In genomic region chr3:52013802-52014598, GRCh38 we compare ENCODE assay signal across 27 cellular contexts. TPM values are rescaled to one million over a fixed set of nuclear protein-coding genes. Genes with fewer than 3 reads are reported as not detected.
DNase-seq lines count a peak whose midpoint lies in the region; FAIRE-seq and TF ChIP-seq lines count a peak whose summit lies in the region.
"Had no signal": no experiment of that assay in that cellular context is flagged by ENCODE, and none has a peak within 500 bp of the region (broad histone marks: within the 10 kb centered on the region; RNA-seq: fewer than 3 reads in every experiment).

No MANE protein-coding gene starts in this region.

- H4K20me1 ChIP-seq in BLaER1 (no peaks in the 10 kb centered on the region), astrocyte (ENCODE audit: insufficient read depth, low read length) (no peaks in the 10 kb centered on the region)

- peaks cover 2% of the 10 kb centered on the region for H3K27me3 Mint-ChIP-seq in astrocyte (ENCODE audit: low read depth, unreplicated experiment)
- H3K27me3 Mint-ChIP-seq: CD4-positive, CD25-positive, alpha-beta regulatory T cell had no signal

- H4K8ac ChIP-seq in neuronal stem cell (ENCODE audit: low read depth, low read length), result no peak overlapping the region

- H3K9me3 Mint-ChIP-seq in astrocyte (ENCODE audit: unreplicated experiment), result no peaks in the 10 kb centered on the region
- H3K9me3 Mint-ChIP-seq: activated CD4-positive, alpha-beta T cell treated with anti-CD3 and anti-CD28 coated beads, Interleukin-2, amount 10 ng/mL, durations not matched to agents 7 days and 5 days; activated T-cell treated with anti-CD3 and anti-CD28 coated beads, Interleukin-2, amount 50 U/mL, for 72 hours; nephron progenitor cell had no signal

- no peak overlapping the region for H2BK15ac ChIP-seq in neuronal stem cell (ENCODE audit: low read length)

- peaks cover 3% of the 10 kb centered on the region for H3K4me1 Mint-ChIP-seq in astrocyte (ENCODE audit: low read depth, unreplicated experiment)
- H3K4me1 Mint-ChIP-seq: activated CD4-positive, alpha-beta T cell treated with anti-CD3 and anti-CD28 coated beads, Interleukin-2, amount 10 ng/mL, durations not matched to agents 7 days and 5 days had no signal

- WGBS in neuronal stem cell (ENCODE audit: extremely low coverage in 2 of 2, insufficient read length in 2 of 2, insufficient replicate concordance in 1 of 2), 2 donors, result no CpG with 5 or more reads among the region's 6 CpGs
- 50 to 92% (median 74%) methylated on average over 1 to 6 of the region's 6 CpGs for WGBS in spleen, 5 donors

- H2AFZ ChIP-seq in astrocyte (ENCODE audit: low read depth, low read length) (no peak overlapping the region), neuronal stem cell (ENCODE audit: low read length) (peak overlapping the region; percentile 52)

- no peaks in the 10 kb centered on the region for H3K79me1 ChIP-seq in neuronal stem cell (ENCODE audit: low read depth, low read length)

- intact Hi-C loops in spleen (cut with DNase I; ENCODE audit: low total_unique reads), result no loop called here

- H3K36me3 ChIP-seq in BLaER1 (no peaks in the 10 kb centered on the region), astrocyte (ENCODE audit: insufficient read depth, low read length) (no peaks in the 10 kb centered on the region), neuronal stem cell (replicated peaks in 1 of 2; ENCODE audit: control insufficient read depth in 2 of 2, insufficient read depth in 2 of 2, low read length in 2 of 2) (no peaks in the 10 kb centered on the region), spleen (no peaks in the 10 kb centered on the region)
- H3K36me3 ChIP-seq: HAP-1, heart left ventricle, lower lobe of right lung, pancreas, vagina had no signal

- H3K9ac ChIP-seq in BLaER1 (no peak overlapping the region), astrocyte (ENCODE audit: low read length) (no peak overlapping the region), neuronal stem cell (ENCODE audit: low read depth, low read length, poor library complexity) (no peak overlapping the region)

- no peaks in the 10 kb centered on the region for H3K36me3 Mint-ChIP-seq in astrocyte (ENCODE audit: low read depth, unreplicated experiment)
- H3K36me3 Mint-ChIP-seq: CD4-positive, CD25-positive, alpha-beta regulatory T cell had no signal

- H4K91ac ChIP-seq in neuronal stem cell (ENCODE audit: low read depth, low read length, poor library complexity), result no peak overlapping the region

- no peak overlapping the region for H3K4me3 ChIP-seq in BLaER1
- no peak overlapping the region for H3K4me3 ChIP-seq in GM12875 (ENCODE audit: low read depth, low read length)
- H3K4me3 ChIP-seq in astrocyte (ENCODE audit: insufficient read depth, low read depth, low read length), result no peak overlapping the region
- H3K4me3 ChIP-seq in neuronal stem cell (ENCODE audit: low read length in 2 of 2), result no peak overlapping the region
- H3K4me3 ChIP-seq in spleen, result no peak overlapping the region
- H3K4me3 ChIP-seq: coronary artery, HAP-1, heart left ventricle, lower lobe of right lung, pancreas, vagina had no signal

- H3K27me3 ChIP-seq in BLaER1 (no peaks in the 10 kb centered on the region), astrocyte (ENCODE audit: insufficient read depth, low read length) (no peaks in the 10 kb centered on the region), neuronal stem cell (ENCODE audit: control insufficient read depth in 3 of 3, insufficient read depth in 3 of 3, low read depth in 1 of 3, low read length in 3 of 3) (no peaks in the 10 kb centered on the region), spleen (replicated peaks in 1 of 7) (no peaks in the 10 kb centered on the region)
- H3K27me3 ChIP-seq: heart left ventricle, pancreas, vagina had no signal

- H3K4ac ChIP-seq in neuronal stem cell (ENCODE audit: low read length), result no peak overlapping the region

- H3K79me2 ChIP-seq in astrocyte (ENCODE audit: insufficient read depth, low read length), result no peaks in the 10 kb centered on the region

- no peak for TF ChIP-seq POLR2A in spleen (IDR thresholded peaks at IDR 0.05)
- no peak for TF ChIP-seq POLR2A in GM12892 (IDR thresholded peaks at IDR 0.05; ENCODE audit: low read depth, low read length)

- H3K4me2 ChIP-seq in BLaER1, result peak overlapping the region; percentile 93
- H3K4me2 ChIP-seq in astrocyte (ENCODE audit: low read length), result no peak overlapping the region
- no peak overlapping the region for H3K4me2 ChIP-seq in neuronal stem cell (ENCODE audit: insufficient read depth, low read length, poor library complexity, severe bottlenecking)

- no peak overlapping the region for H2BK5ac ChIP-seq in neuronal stem cell (ENCODE audit: low read length)

- no peak overlapping the region for H3K4me3 Mint-ChIP-seq in astrocyte (ENCODE audit: unreplicated experiment)
- H3K4me3 Mint-ChIP-seq: activated CD4-positive, alpha-beta T cell treated with anti-CD3 and anti-CD28 coated beads, Interleukin-2, amount 10 ng/mL, durations not matched to agents 7 days and 5 days; activated T-cell treated with anti-CD3 and anti-CD28 coated beads, Interleukin-2, amount 50 U/mL, for 72 hours; CD4-positive, CD25-positive, alpha-beta regulatory T cell; nephron progenitor cell had no signal

- H3K9me3 ChIP-seq in BLaER1 (no peaks in the 10 kb centered on the region), astrocyte (ENCODE audit: insufficient read depth, low read depth, low read length) (no peaks in the 10 kb centered on the region), neuronal stem cell (replicated peaks in 1 of 2; ENCODE audit: control insufficient read depth in 2 of 2, insufficient read depth in 1 of 2, low read depth in 1 of 2, low read length in 2 of 2) (no peaks in the 10 kb centered on the region), spleen (no peaks in the 10 kb centered on the region)
- H3K9me3 ChIP-seq: HAP-1, heart left ventricle, lower lobe of right lung, pancreas, vagina had no signal

- H3K4me1 ChIP-seq in BLaER1 (peaks cover 64% of the 10 kb centered on the region), astrocyte (ENCODE audit: insufficient read depth, low read length) (no peaks in the 10 kb centered on the region), neuronal stem cell (ENCODE audit: control insufficient read depth in 2 of 2, insufficient read depth in 1 of 2, low read depth in 1 of 2, low read length in 2 of 2) (peaks cover 1 to 8% of the 10 kb centered on the region in 2 donors), spleen (peaks cover 0 to 67% (median 34%) of the 10 kb centered on the region in 6 donors)
- H3K4me1 ChIP-seq: HAP-1, pancreas, vagina had no signal

- peak overlapping the region; percentile 48 for H3K18ac ChIP-seq in neuronal stem cell (ENCODE audit: low read length)

- H3K27ac Mint-ChIP-seq in astrocyte (ENCODE audit: unreplicated experiment), result peak overlapping the region; percentile 26
- H3K27ac Mint-ChIP-seq: activated CD4-positive, alpha-beta T cell treated with anti-CD3 and anti-CD28 coated beads, Interleukin-2, amount 10 ng/mL, durations not matched to agents 7 days and 5 days; activated T-cell treated with anti-CD3 and anti-CD28 coated beads, Interleukin-2, amount 50 U/mL, for 72 hours; nephron progenitor cell had no signal

- peak overlapping the region; percentile 57 for H2AK5ac ChIP-seq in neuronal stem cell (ENCODE audit: low read depth, low read length)

- H2BK12ac ChIP-seq in neuronal stem cell (ENCODE audit: low read length), result no peak overlapping the region

- H3K23ac ChIP-seq in neuronal stem cell (ENCODE audit: low read depth, low read length, poor library complexity), result no peak overlapping the region

- H3K14ac ChIP-seq in neuronal stem cell (ENCODE audit: low read length), result no peak overlapping the region

- FAIRE-seq in astrocyte (lab: Jason Lieb, UNC) (no peak), GM12892 (lab: Jason Lieb, UNC) (no peak)
- FAIRE-seq: pancreas had no signal

- 0 out of 2 replicates have a peak, but pooled peaks have one; percentile 23 for TF ChIP-seq CTCF in GM12875 (IDR thresholded peaks at IDR 0.05; ENCODE audit: borderline replicate concordance, insufficient read depth, low read depth, low read length)
- no peak for TF ChIP-seq CTCF in astrocyte (IDR thresholded peaks at IDR 0.05; ENCODE audit: insufficient read depth, low read depth, low read length)
- no peak for TF ChIP-seq CTCF in spleen (IDR thresholded peaks at IDR 0.05 in 8 of 11, conservative IDR thresholded peaks at IDR 0.05 in 3 of 11)

- no peak overlapping the region for H2BK120ac ChIP-seq in neuronal stem cell (ENCODE audit: low read depth, low read length)

- H3K27ac ChIP-seq in BLaER1, result no peak overlapping the region
- H3K27ac ChIP-seq in astrocyte (ENCODE audit: low read depth, low read length), result no peak overlapping the region
- no peak overlapping the region for H3K27ac ChIP-seq in neuronal stem cell (replicated peaks; ENCODE audit: low read length)
- no peak overlapping the region for H3K27ac ChIP-seq in spleen
- H3K27ac ChIP-seq: coronary artery, heart left ventricle, lower lobe of right lung, pancreas, vagina, VCaP had no signal

- DNase-seq in astrocyte (ENCODE audit: low read depth) (no peak), neuronal stem cell (ENCODE audit: low spot score) (no peak), T-helper 2 cell (no peak), spleen (no peak), GM12892 (ENCODE audit: insufficient read length) (no peak), 8988T (no peak)
- DNase-seq: activated CD4-positive, alpha-beta T cell treated with anti-CD3 and anti-CD28 coated beads, Interleukin-2, amount 10 ng/mL, durations not matched to agents 7 days and 5 days; activated naive CD4-positive, alpha-beta T cell; activated T-cell treated with anti-CD3 and anti-CD28 coated beads, Interleukin-2, amount 50 U/mL, for 72 hours; CD4-positive, CD25-positive, alpha-beta regulatory T cell; effector memory CD4-positive, alpha-beta T cell; heart left ventricle; Karpas-422; lower lobe of right lung; NCI-H446 treated with DMSO at 0.1 percent for 48 hours; OCI-M1; pancreas; retina; stimulated activated CD4-positive, alpha-beta T cell treated with anti-CD3 and anti-CD28 coated beads, Interleukin-4, amount 100 ng/mL, for 1 hour; T-helper 9 cell had no signal

RNA-seq across cellular contexts. Expression of gene RPL29, which starts 18.3 kb away (rescaled TPM):
- total RNA-seq in astrocyte, result 768 and 872 TPM in 2 replicates
- polyA plus RNA-seq in neuronal stem cell (2013, experiment 1 of 2), result 2,500 TPM
- 2,467 TPM for polyA plus RNA-seq in neuronal stem cell (2013, experiment 2 of 2)
- 1,000 to 10,000 TPM in 4 of 7 donors, 100 to 1,000 TPM in 3; 684 to 1,403 (median 1,036) TPM for total RNA-seq in spleen
- 1,000 to 10,000 TPM; 3,003 to 4,302 (median 4,113) TPM for polyA plus RNA-seq in spleen
- polyA plus RNA-seq in GM12892 (2012; ENCODE audit: missing spikeins), result 3,428 TPM

RNA-seq across cellular contexts. Expression of gene ACY1, which starts 30.7 kb away (rescaled TPM):
- total RNA-seq in astrocyte (16.4 and 21.1 TPM in 2 replicates), spleen (10 to 100 TPM; 16.7 to 31.1 (median 26.0) TPM)
- polyA plus RNA-seq in neuronal stem cell (2013, experiment 1 of 2), result 7.8 TPM
- 7.4 TPM for polyA plus RNA-seq in neuronal stem cell (2013, experiment 2 of 2)
- polyA plus RNA-seq in spleen, result 10 to 100 TPM; 28.1 to 29.8 (median 29.2) TPM
- 42.5 TPM for polyA plus RNA-seq in GM12892 (2012; ENCODE audit: missing spikeins)

RNA-seq across cellular contexts. Expression of gene ABHD14A, which starts 39.1 kb away (rescaled TPM):
- 10.9 and 11.8 TPM in 2 replicates for total RNA-seq in astrocyte
- 18.1 TPM for polyA plus RNA-seq in neuronal stem cell (2013, experiment 1 of 2)
- 16.4 TPM for polyA plus RNA-seq in neuronal stem cell (2013, experiment 2 of 2)
- 10 to 100 TPM in 4 of 7 donors, 1 to 10 TPM in 3; 8.7 to 23.9 (median 12.3) TPM for total RNA-seq in spleen
- polyA plus RNA-seq in spleen, result 10 to 100 TPM; 18.7 to 26.7 (median 22.1) TPM
- 7.9 TPM for polyA plus RNA-seq in GM12892 (2012; ENCODE audit: missing spikeins)

RNA-seq across cellular contexts. Expression of gene ABHD14B, which starts 40.2 kb away (rescaled TPM):
- total RNA-seq in astrocyte (10.3 and 12.3 TPM in 2 replicates), spleen (10 to 100 TPM; 33.8 to 74.9 (median 56.3) TPM)
- 4.3 TPM for polyA plus RNA-seq in neuronal stem cell (2013, experiment 1 of 2)
- polyA plus RNA-seq in neuronal stem cell (2013, experiment 2 of 2), result 4.5 TPM
- 10 to 100 TPM; 60.1 to 71.4 (median 66.8) TPM for polyA plus RNA-seq in spleen
- 43.7 TPM for polyA plus RNA-seq in GM12892 (2012; ENCODE audit: missing spikeins)

RNA-seq across cellular contexts. Expression of gene DUSP7, which starts 42.4 kb away (rescaled TPM):
- total RNA-seq in astrocyte, result 24.2 and 24.9 TPM in 2 replicates
- polyA plus RNA-seq in neuronal stem cell (2013, experiment 1 of 2), result 13.5 TPM
- polyA plus RNA-seq in neuronal stem cell (2013, experiment 2 of 2), result 13.8 TPM
- 10 to 100 TPM; 31.5 to 68.6 (median 42.6) TPM for total RNA-seq in spleen
- polyA plus RNA-seq in spleen, result 10 to 100 TPM in 1 of 3 donors, 1 to 10 TPM in 2; 5.4 to 20.1 (median 6.9) TPM
- polyA plus RNA-seq in GM12892 (2012; ENCODE audit: missing spikeins), result 7.0 TPM
